Comparison of ENCODE assay signal across 1 cellular context in the genomic region with DNA sequence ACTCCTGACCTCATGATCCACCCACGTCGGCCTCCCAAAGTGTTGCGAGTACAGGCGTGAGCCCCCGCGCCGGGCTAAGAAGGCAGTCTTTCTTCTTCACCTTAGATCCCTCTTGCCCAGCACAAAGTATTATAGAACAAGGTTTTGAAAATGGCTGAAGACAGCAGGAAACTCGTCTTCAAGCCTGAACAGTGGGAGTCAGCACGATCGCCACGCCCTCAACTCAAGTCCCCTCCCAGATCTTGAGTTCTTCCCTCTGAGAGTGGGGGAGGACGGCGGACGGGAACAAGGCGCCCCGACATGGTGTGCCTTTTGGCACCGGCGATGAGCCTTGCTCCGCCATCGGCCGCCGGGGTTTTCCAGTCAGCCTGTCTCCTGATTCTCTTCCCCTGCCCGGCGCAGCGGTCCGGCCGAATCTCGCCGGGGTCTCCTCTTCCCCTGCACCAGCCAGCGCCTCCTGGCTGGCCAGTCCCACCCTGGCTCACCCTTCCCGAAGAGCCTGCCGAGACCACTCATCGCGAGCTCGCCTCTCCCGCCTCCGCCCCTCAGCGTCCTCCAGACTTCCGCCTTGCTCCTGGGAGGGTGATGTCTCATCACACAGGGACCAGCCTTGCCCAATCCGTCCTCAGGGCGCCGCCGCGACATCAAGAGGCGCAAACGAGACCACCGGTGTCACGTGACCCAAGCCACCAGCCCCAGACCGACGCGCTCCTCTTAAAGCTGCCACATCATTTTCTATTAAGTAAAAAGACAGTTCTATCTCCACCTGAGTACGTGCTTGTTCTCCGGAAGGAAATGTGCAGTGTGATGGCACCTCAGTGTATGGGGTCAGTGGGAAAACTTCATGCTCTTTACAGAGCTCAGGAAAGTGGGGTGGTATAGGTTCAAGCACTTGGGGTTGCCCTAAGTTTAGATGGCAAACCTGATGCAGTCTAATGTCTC.
TF ChIP-seq lines count a peak whose summit lies in the region.

A gene with protein sequence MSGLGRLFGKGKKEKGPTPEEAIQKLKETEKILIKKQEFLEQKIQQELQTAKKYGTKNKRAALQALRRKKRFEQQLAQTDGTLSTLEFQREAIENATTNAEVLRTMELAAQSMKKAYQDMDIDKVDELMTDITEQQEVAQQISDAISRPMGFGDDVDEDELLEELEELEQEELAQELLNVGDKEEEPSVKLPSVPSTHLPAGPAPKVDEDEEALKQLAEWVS (minus strand): TSS at position 565 of the 942 bp plus-strand sequence. CDS start 49 bp downstream, at position 516.

TF ChIP-seq in HepG2, 621 proteins besides CTCF, POLR2A, EP300 and RAD21 (continued from another document and continues in another):
- TF ChIP-seq, protein P1, sequence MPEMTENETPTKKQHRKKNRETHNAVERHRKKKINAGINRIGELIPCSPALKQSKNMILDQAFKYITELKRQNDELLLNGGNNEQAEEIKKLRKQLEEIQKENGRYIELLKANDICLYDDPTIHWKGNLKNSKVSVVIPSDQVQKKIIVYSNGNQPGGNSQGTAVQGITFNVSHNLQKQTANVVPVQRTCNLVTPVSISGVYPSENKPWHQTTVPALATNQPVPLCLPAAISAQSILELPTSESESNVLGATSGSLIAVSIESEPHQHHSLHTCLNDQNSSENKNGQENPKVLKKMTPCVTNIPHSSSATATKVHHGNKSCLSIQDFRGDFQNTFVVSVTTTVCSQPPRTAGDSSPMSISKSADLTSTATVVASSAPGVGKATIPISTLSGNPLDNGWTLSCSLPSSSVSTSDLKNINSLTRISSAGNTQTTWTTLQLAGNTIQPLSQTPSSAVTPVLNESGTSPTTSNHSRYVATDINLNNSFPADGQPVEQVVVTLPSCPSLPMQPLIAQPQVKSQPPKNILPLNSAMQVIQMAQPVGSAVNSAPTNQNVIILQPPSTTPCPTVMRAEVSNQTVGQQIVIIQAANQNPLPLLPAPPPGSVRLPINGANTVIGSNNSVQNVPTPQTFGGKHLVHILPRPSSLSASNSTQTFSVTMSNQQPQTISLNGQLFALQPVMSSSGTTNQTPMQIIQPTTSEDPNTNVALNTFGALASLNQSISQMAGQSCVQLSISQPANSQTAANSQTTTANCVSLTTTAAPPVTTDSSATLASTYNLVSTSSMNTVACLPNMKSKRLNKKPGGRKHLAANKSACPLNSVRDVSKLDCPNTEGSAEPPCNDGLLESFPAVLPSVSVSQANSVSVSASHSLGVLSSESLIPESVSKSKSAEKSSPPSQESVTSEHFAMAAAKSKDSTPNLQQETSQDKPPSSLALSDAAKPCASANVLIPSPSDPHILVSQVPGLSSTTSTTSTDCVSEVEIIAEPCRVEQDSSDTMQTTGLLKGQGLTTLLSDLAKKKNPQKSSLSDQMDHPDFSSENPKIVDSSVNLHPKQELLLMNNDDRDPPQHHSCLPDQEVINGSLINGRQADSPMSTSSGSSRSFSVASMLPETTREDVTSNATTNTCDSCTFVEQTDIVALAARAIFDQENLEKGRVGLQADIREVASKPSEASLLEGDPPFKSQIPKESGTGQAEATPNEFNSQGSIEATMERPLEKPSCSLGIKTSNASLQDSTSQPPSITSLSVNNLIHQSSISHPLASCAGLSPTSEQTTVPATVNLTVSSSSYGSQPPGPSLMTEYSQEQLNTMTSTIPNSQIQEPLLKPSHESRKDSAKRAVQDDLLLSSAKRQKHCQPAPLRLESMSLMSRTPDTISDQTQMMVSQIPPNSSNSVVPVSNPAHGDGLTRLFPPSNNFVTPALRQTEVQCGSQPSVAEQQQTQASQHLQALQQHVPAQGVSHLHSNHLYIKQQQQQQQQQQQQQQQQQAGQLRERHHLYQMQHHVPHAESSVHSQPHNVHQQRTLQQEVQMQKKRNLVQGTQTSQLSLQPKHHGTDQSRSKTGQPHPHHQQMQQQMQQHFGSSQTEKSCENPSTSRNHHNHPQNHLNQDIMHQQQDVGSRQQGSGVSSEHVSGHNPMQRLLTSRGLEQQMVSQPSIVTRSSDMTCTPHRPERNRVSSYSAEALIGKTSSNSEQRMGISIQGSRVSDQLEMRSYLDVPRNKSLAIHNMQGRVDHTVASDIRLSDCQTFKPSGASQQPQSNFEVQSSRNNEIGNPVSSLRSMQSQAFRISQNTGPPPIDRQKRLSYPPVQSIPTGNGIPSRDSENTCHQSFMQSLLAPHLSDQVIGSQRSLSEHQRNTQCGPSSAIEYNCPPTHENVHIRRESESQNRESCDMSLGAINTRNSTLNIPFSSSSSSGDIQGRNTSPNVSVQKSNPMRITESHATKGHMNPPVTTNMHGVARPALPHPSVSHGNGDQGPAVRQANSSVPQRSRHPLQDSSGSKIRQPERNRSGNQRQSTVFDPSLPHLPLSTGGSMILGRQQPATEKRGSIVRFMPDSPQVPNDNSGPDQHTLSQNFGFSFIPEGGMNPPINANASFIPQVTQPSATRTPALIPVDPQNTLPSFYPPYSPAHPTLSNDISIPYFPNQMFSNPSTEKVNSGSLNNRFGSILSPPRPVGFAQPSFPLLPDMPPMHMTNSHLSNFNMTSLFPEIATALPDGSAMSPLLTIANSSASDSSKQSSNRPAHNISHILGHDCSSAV (CRISPR knock-in tag; IDR thresholded peaks at IDR 0.05; ENCODE audit: borderline replicate concordance), result peak; percentile 99
- TF ChIP-seq, protein P2, sequence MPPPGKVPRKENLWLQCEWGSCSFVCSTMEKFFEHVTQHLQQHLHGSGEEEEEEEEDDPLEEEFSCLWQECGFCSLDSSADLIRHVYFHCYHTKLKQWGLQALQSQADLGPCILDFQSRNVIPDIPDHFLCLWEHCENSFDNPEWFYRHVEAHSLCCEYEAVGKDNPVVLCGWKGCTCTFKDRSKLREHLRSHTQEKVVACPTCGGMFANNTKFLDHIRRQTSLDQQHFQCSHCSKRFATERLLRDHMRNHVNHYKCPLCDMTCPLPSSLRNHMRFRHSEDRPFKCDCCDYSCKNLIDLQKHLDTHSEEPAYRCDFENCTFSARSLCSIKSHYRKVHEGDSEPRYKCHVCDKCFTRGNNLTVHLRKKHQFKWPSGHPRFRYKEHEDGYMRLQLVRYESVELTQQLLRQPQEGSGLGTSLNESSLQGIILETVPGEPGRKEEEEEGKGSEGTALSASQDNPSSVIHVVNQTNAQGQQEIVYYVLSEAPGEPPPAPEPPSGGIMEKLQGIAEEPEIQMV (CRISPR knock-in tag; IDR thresholded peaks at IDR 0.05; ENCODE audit: low read depth), result peak; percentile 92
- no peak for TF ChIP-seq THYN1 (CRISPR knock-in tag; IDR thresholded peaks at IDR 0.05; ENCODE audit: borderline replicate concordance, low read depth)
- TF ChIP-seq FOXK1 (CRISPR knock-in tag; IDR thresholded peaks at IDR 0.05; ENCODE audit: borderline replicate concordance, low read depth), result peak; percentile 98
- TF ChIP-seq ZNF562 (CRISPR knock-in tag; IDR thresholded peaks at IDR 0.05; ENCODE audit: borderline replicate concordance), result no peak
- peak; percentile 94 for TF ChIP-seq GLI4 (CRISPR knock-in tag; IDR thresholded peaks at IDR 0.05; ENCODE audit: borderline replicate concordance)
- no peak for TF ChIP-seq NONO (IDR thresholded peaks at IDR 0.05)
- peak; percentile 100 for TF ChIP-seq NONO (CRISPR knock-in tag; conservative IDR thresholded peaks at IDR 0.05)
- peak; percentile 99 for TF ChIP-seq ZNF343 (CRISPR knock-in tag; IDR thresholded peaks at IDR 0.05)
- TF ChIP-seq JDP2 (CRISPR knock-in tag; IDR thresholded peaks at IDR 0.05; ENCODE audit: borderline replicate concordance), result no peak
- TF ChIP-seq GATA4 (IDR thresholded peaks at IDR 0.05; ENCODE audit: borderline replicate concordance, low read depth), result peak; percentile 86; the same call in 1 of the 2 replicates
- no peak for TF ChIP-seq MTF1 (CRISPR knock-in tag; IDR thresholded peaks at IDR 0.05)
- TF ChIP-seq ZNF605 (CRISPR knock-in tag; IDR thresholded peaks at IDR 0.05), result peak; percentile 100
- TF ChIP-seq ZNF792 (CRISPR knock-in tag; IDR thresholded peaks at IDR 0.05), result peak; percentile 94
- TF ChIP-seq, protein P3, sequence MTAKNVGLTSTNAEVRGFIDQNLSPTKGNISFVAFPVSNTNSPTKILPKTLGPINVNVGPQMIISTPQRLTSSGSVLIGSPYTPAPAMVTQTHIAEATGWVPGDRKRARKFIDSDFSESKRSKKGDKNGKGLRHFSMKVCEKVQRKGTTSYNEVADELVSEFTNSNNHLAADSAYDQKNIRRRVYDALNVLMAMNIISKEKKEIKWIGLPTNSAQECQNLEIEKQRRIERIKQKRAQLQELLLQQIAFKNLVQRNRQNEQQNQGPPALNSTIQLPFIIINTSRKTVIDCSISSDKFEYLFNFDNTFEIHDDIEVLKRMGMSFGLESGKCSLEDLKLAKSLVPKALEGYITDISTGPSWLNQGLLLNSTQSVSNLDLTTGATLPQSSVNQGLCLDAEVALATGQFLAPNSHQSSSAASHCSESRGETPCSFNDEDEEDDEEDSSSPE (CRISPR knock-in tag; IDR thresholded peaks at IDR 0.05), result peak; percentile 95
- TF ChIP-seq, protein P4, sequence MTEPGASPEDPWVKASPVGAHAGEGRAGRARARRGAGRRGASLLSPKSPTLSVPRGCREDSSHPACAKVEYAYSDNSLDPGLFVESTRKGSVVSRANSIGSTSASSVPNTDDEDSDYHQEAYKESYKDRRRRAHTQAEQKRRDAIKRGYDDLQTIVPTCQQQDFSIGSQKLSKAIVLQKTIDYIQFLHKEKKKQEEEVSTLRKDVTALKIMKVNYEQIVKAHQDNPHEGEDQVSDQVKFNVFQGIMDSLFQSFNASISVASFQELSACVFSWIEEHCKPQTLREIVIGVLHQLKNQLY (CRISPR knock-in tag; IDR thresholded peaks at IDR 0.05), result peak; percentile 88
- TF ChIP-seq, protein P5, sequence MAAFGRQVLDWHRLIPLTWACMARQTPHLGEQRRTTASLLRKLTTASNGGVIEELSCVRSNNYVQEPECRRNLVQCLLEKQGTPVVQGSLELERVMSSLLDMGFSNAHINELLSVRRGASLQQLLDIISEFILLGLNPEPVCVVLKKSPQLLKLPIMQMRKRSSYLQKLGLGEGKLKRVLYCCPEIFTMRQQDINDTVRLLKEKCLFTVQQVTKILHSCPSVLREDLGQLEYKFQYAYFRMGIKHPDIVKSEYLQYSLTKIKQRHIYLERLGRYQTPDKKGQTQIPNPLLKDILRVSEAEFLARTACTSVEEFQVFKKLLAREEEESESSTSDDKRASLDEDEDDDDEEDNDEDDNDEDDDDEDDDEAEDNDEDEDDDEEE (CRISPR knock-in tag; IDR thresholded peaks at IDR 0.05), result peak; percentile 82; the same call in 1 of the 2 replicates
- TF ChIP-seq MZF1 (CRISPR knock-in tag; IDR thresholded peaks at IDR 0.05; ENCODE audit: borderline replicate concordance), result peak; percentile 85; the same call in 1 of the 2 replicates
- peak; percentile 89 for TF ChIP-seq HIVEP1 (CRISPR knock-in tag; IDR thresholded peaks at IDR 0.05)
- TF ChIP-seq MAF1 (CRISPR knock-in tag; IDR thresholded peaks at IDR 0.05; ENCODE audit: borderline replicate concordance), result peak; percentile 71
- peak; percentile 98 for TF ChIP-seq ZNF776 (CRISPR knock-in tag; IDR thresholded peaks at IDR 0.05)
- TF ChIP-seq, protein P6, sequence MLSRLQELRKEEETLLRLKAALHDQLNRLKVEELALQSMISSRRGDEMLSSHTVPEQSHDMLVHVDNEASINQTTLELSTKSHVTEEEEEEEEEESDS (CRISPR knock-in tag; IDR thresholded peaks at IDR 0.05; ENCODE audit: borderline replicate concordance), result peak; percentile 83
- TF ChIP-seq ZNF446 (CRISPR knock-in tag; IDR thresholded peaks at IDR 0.05), result peak; percentile 66; the same call in 1 of the 2 replicates
- peak; percentile 98 for TF ChIP-seq NFATC3 (CRISPR knock-in tag; IDR thresholded peaks at IDR 0.05)
- TF ChIP-seq, protein P7, sequence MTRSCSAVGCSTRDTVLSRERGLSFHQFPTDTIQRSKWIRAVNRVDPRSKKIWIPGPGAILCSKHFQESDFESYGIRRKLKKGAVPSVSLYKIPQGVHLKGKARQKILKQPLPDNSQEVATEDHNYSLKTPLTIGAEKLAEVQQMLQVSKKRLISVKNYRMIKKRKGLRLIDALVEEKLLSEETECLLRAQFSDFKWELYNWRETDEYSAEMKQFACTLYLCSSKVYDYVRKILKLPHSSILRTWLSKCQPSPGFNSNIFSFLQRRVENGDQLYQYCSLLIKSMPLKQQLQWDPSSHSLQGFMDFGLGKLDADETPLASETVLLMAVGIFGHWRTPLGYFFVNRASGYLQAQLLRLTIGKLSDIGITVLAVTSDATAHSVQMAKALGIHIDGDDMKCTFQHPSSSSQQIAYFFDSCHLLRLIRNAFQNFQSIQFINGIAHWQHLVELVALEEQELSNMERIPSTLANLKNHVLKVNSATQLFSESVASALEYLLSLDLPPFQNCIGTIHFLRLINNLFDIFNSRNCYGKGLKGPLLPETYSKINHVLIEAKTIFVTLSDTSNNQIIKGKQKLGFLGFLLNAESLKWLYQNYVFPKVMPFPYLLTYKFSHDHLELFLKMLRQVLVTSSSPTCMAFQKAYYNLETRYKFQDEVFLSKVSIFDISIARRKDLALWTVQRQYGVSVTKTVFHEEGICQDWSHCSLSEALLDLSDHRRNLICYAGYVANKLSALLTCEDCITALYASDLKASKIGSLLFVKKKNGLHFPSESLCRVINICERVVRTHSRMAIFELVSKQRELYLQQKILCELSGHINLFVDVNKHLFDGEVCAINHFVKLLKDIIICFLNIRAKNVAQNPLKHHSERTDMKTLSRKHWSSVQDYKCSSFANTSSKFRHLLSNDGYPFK (CRISPR knock-in tag; IDR thresholded peaks at IDR 0.05; ENCODE audit: borderline replicate concordance), result peak; percentile 100
- peak; percentile 100 for TF ChIP-seq SAP130 (CRISPR knock-in tag; IDR thresholded peaks at IDR 0.05; ENCODE audit: low read depth)
- TF ChIP-seq ZNF160 (CRISPR knock-in tag; IDR thresholded peaks at IDR 0.05), result peak; percentile 96
- TF ChIP-seq ESRRA (CRISPR knock-in tag; IDR thresholded peaks at IDR 0.05; ENCODE audit: low read depth), result peak; percentile 86
- peak; percentile 98; the same call in 1 of the 2 replicates for TF ChIP-seq PAWR (CRISPR knock-in tag; IDR thresholded peaks at IDR 0.05; ENCODE audit: borderline replicate concordance)
- peak; percentile 96 for TF ChIP-seq MEIS2 (CRISPR knock-in tag; IDR thresholded peaks at IDR 0.05)
- TF ChIP-seq FOXO1 (CRISPR knock-in tag; IDR thresholded peaks at IDR 0.05), result peak; percentile 85
- TF ChIP-seq ZBTB7B (CRISPR knock-in tag; IDR thresholded peaks at IDR 0.05), result peak; percentile 83
- peak; percentile 99 for TF ChIP-seq GATAD1 (CRISPR knock-in tag; IDR thresholded peaks at IDR 0.05)
- TF ChIP-seq, protein P8, sequence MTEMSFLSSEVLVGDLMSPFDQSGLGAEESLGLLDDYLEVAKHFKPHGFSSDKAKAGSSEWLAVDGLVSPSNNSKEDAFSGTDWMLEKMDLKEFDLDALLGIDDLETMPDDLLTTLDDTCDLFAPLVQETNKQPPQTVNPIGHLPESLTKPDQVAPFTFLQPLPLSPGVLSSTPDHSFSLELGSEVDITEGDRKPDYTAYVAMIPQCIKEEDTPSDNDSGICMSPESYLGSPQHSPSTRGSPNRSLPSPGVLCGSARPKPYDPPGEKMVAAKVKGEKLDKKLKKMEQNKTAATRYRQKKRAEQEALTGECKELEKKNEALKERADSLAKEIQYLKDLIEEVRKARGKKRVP (CRISPR knock-in tag; IDR thresholded peaks at IDR 0.05), result peak in 1 of 2 experiments; percentile 11; a peak in 1 of 4 replicates
- TF ChIP-seq, protein P9, sequence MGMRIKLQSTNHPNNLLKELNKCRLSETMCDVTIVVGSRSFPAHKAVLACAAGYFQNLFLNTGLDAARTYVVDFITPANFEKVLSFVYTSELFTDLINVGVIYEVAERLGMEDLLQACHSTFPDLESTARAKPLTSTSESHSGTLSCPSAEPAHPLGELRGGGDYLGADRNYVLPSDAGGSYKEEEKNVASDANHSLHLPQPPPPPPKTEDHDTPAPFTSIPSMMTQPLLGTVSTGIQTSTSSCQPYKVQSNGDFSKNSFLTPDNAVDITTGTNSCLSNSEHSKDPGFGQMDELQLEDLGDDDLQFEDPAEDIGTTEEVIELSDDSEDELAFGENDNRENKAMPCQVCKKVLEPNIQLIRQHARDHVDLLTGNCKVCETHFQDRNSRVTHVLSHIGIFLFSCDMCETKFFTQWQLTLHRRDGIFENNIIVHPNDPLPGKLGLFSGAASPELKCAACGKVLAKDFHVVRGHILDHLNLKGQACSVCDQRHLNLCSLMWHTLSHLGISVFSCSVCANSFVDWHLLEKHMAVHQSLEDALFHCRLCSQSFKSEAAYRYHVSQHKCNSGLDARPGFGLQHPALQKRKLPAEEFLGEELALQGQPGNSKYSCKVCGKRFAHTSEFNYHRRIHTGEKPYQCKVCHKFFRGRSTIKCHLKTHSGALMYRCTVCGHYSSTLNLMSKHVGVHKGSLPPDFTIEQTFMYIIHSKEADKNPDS (CRISPR knock-in tag; IDR thresholded peaks at IDR 0.05), result peak; percentile 72; the same call in 1 of the 2 replicates
